In the genomic region with DNA sequence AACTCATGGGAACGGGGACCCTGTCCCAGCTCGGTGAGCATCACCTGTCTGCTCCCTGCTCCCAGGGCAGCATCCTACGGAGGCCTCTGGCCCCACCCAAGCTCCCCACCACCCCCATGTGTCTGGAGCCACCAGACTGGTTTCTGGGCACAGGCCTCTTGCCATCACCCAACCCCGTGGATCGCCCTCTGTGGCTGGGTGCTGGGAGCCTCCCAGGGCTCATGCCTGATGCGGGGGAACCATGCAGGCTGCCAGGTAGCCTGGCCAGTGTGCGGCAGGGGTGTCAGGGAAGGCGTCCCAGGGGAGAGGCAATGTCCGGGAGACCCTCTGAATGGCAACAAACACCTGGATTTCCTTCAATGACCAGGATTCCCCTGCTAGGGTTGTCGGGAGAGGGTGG, we compare ENCODE assay signal across 19 cellular contexts. TPM values are rescaled to one million over a fixed set of nuclear protein-coding genes. Genes with fewer than 3 reads are reported as not detected.
"Had no signal": no experiment of that assay in that cellular context is flagged by ENCODE, and none has a peak within 500 bp of the region (broad histone marks: within the 10 kb centered on the region; RNA-seq: fewer than 3 reads in every experiment).

No MANE protein-coding gene starts in this region.

- H3K9me3 Mint-ChIP-seq: activated T-cell treated with anti-CD3 and anti-CD28 coated beads, Interleukin-2, amount 50 U/mL, for 4 hours; dendritic cell treated with granulocyte-macrophage colony-stimulating factor and Interleukin-4, amounts not matched to agents 40 ng/mL and 50 ng/mL, for 4 days; effector memory CD8-positive, alpha-beta T cell had no signal

- H3K9me3 ChIP-seq: body of pancreas, gastrocnemius medialis, heart right ventricle, mucosa of descending colon, psoas muscle, sigmoid colon, upper lobe of left lung had no signal

- H3K27me3 Mint-ChIP-seq: activated CD8-positive, alpha-beta memory T cell treated with anti-CD3 and anti-CD28 coated beads, Interleukin-2, amount 10 ng/mL, durations not matched to agents 7 days and 5 days; effector memory CD8-positive, alpha-beta T cell had no signal

- H3K27me3 ChIP-seq: body of pancreas, gastrocnemius medialis, heart right ventricle, sigmoid colon, upper lobe of left lung had no signal

- DNase-seq: activated CD8-positive, alpha-beta memory T cell treated with anti-CD3 and anti-CD28 coated beads, Interleukin-2, amount 10 ng/mL, durations not matched to agents 7 days and 5 days; activated gamma-delta T cell treated with Interleukin-2 at 50 U/mL for 16 hours; activated T-cell treated with anti-CD3 and anti-CD28 coated beads, Interleukin-2, amount 50 U/mL, for 4 hours; body of pancreas; effector memory CD8-positive, alpha-beta T cell; gastrocnemius medialis; heart right ventricle; mammary epithelial cell; natural killer cell; psoas muscle; sigmoid colon; stimulated activated CD4-positive, alpha-beta T cell treated with anti-CD3 and anti-CD28 coated beads, Interleukin-2, amount 100 ng/mL, for 24 hours; stimulated activated naive CD4-positive, alpha-beta T cell treated with Interleukin-2 at 50 U/mL for 16 hours had no signal

- H3K27ac ChIP-seq: body of pancreas, epithelial cell of prostate, heart right ventricle, sigmoid colon, upper lobe of left lung had no signal

- H3K36me3 Mint-ChIP-seq: natural killer cell had no signal

- H3K27ac Mint-ChIP-seq: activated CD8-positive, alpha-beta memory T cell treated with anti-CD3 and anti-CD28 coated beads, Interleukin-2, amount 10 ng/mL, durations not matched to agents 7 days and 5 days; dendritic cell treated with granulocyte-macrophage colony-stimulating factor and Interleukin-4, amounts not matched to agents 40 ng/mL and 50 ng/mL, for 4 days; natural killer cell had no signal

- H3K4me3 ChIP-seq: body of pancreas, gastrocnemius medialis, heart right ventricle, mucosa of descending colon, psoas muscle, sigmoid colon, upper lobe of left lung had no signal

- H3K4me3 Mint-ChIP-seq: activated CD8-positive, alpha-beta memory T cell treated with anti-CD3 and anti-CD28 coated beads, Interleukin-2, amount 10 ng/mL, durations not matched to agents 7 days and 5 days; activated T-cell treated with anti-CD3 and anti-CD28 coated beads, Interleukin-2, amount 50 U/mL, for 4 hours; dendritic cell treated with granulocyte-macrophage colony-stimulating factor and Interleukin-4, amounts not matched to agents 40 ng/mL and 50 ng/mL, for 4 days; natural killer cell had no signal

- ATAC-seq: activated CD4-positive, CD25-positive, alpha-beta regulatory T cell treated with anti-CD3 and anti-CD28 coated beads, Interleukin-2, amount 50 U/mL, for 24 hours; activated CD8-positive, alpha-beta memory T cell treated with anti-CD3 and anti-CD28 coated beads, Interleukin-2, amount 10 ng/mL, durations not matched to agents 7 days and 5 days; activated T-cell treated with anti-CD3 and anti-CD28 coated beads, Interleukin-2, amount 50 U/mL, for 4 hours; body of pancreas; effector memory CD8-positive, alpha-beta T cell; gastrocnemius medialis; heart right ventricle; mucosa of descending colon; natural killer cell; psoas muscle had no signal

RNA-seq across cellular contexts. Expression of a gene that starts 42.8 kb away (rescaled TPM):
- total RNA-seq: activated CD8-positive, alpha-beta memory T cell treated with anti-CD3 and anti-CD28 coated beads, Interleukin-2, amount 10 ng/mL, durations not matched to agents 7 days and 5 days; activated T-cell treated with anti-CD3 and anti-CD28 coated beads, Interleukin-2, amount 50 U/mL, for 4 hours; body of pancreas; gastrocnemius medialis; heart right ventricle; mammary epithelial cell; mucosa of descending colon; natural killer cell; omental fat pad; psoas muscle; sigmoid colon had no signal
- polyA plus RNA-seq: heart right ventricle, mammary epithelial cell, psoas muscle, sigmoid colon had no signal
